ENCODE assay signal across 8 cellular contexts in genomic region chr11:65262381-65262680, GRCh38. TPM values are rescaled to one million over a fixed set of nuclear protein-coding genes. Genes with fewer than 3 reads are reported as not detected.
DNase-seq lines count a peak whose midpoint lies in the region; ATAC-seq and TF ChIP-seq lines count a peak whose summit lies in the region.

No MANE protein-coding gene starts in this region.

- TF ChIP-seq CTCF in activated B cell treated with CpG ODN at 0.5 μM for 24 hours (IDR thresholded peaks at IDR 0.05) (no peak), left ventricle myocardium inferior (IDR thresholded peaks at IDR 0.05; ENCODE audit: borderline replicate concordance) (no peak)

- peaks cover 25% of the 10 kb centered on the region for H3K4me1 ChIP-seq in left ventricle myocardium inferior
- peaks cover 13 to 14% (median 13%) of the 10 kb centered on the region in 3 donors for H3K4me1 ChIP-seq in skeletal muscle tissue (ENCODE audit: control insufficient read depth in 3 of 3, insufficient read depth in 3 of 3, low read length in 3 of 3)

- peak overlapping the region; percentile 55 to 97 (median 91) for H3K9ac ChIP-seq in skeletal muscle tissue (ENCODE audit: low read depth in 1 of 3, low read length in 3 of 3)

- no peaks in the 10 kb centered on the region for H3K27me3 ChIP-seq in left ventricle myocardium inferior (ENCODE audit: low read depth)
- no peaks in the 10 kb centered on the region for H3K27me3 ChIP-seq in skeletal muscle tissue (ENCODE audit: control insufficient read depth in 3 of 3, insufficient read depth in 3 of 3, low read length in 3 of 3)

- peaks cover 21% of the 10 kb centered on the region for H3K36me3 Mint-ChIP-seq in activated B cell treated with CpG ODN at 0.5 μM for 24 hours (ENCODE audit: low read depth)

- H3K9me3 ChIP-seq in left ventricle myocardium inferior (replicated peaks): no peaks in the 10 kb centered on the region
- no peaks in the 10 kb centered on the region for H3K9me3 ChIP-seq in skeletal muscle tissue (ENCODE audit: control insufficient read depth in 3 of 3, low read length in 3 of 3)

- H3K9me3 Mint-ChIP-seq in activated B cell treated with CpG ODN at 0.5 μM for 24 hours: no peaks in the 10 kb centered on the region

- H3K27me3 Mint-ChIP-seq in activated B cell treated with CpG ODN at 0.5 μM for 24 hours: no peaks in the 10 kb centered on the region

- peak overlapping the region; percentile 91 for H3K27ac Mint-ChIP-seq in activated B cell treated with CpG ODN at 0.5 μM for 24 hours

- intact Hi-C loops in activated B cell treated with CpG ODN at 0.5 μM for 24 hours (cut with micrococcal nuclease) (loop anchor here (5.0 to 10.0 kb wide), 4 partner anchors 70 to 418 kb away; partner anchors contain the start of genes ARL2, CAPN1, CDC42BPG and DPF2), left ventricle myocardium inferior (cut with micrococcal nuclease) (no loop called here)

- H3K4me3 ChIP-seq in left ventricle myocardium inferior (peak overlapping the region; percentile 86), skeletal muscle tissue (ENCODE audit: low read length in 3 of 3) (peak overlapping the region; percentile 86 to 100 (median 97))

- CTCF ChIA-PET in activated B cell treated with CpG ODN at 0.5 μM for 24 hours (lab: Charles Lee): interaction anchor here (0.5 to 1.8 kb wide), 5 partner anchors 12 to 130 kb away, joined by 3 to 5 read pairs (median 4); no protein-coding TSS in a partner anchor

- peaks cover 11% of the 10 kb centered on the region for H3K36me3 ChIP-seq in left ventricle myocardium inferior
- peaks cover 0 to 4% (median 0%) of the 10 kb centered on the region in 3 donors for H3K36me3 ChIP-seq in skeletal muscle tissue (ENCODE audit: control insufficient read depth in 3 of 3, insufficient read depth in 3 of 3, low read length in 3 of 3)

- H3K4me1 Mint-ChIP-seq in activated B cell treated with CpG ODN at 0.5 μM for 24 hours: peaks cover 27% of the 10 kb centered on the region

- ATAC-seq in activated B cell treated with CpG ODN at 0.5 μM for 24 hours (ENCODE audit: low read depth) (no peak), HG03097 (IDR thresholded peaks at IDR 0.05; ENCODE audit: low FRiP score, unreplicated experiment) (no peak), HG03457 (IDR thresholded peaks at IDR 0.05; ENCODE audit: unreplicated experiment) (no peak), HG02798 (IDR thresholded peaks at IDR 0.05; ENCODE audit: poor library complexity, unreplicated experiment) (no peak)

- H3K27ac ChIP-seq in left ventricle myocardium inferior (replicated peaks): peak overlapping the region; percentile 95
- peak overlapping the region; percentile 95 for H3K27ac ChIP-seq in skeletal muscle tissue (ENCODE audit: low read depth, low read length)

- peak; percentile 4 for DNase-seq in activated CD4-positive, CD25-positive, alpha-beta regulatory T cell treated with anti-CD3 and anti-CD28 coated beads, Interleukin-2, amount 50 U/mL, for 16 hours (ENCODE audit: low read depth, low spot score)
- DNase-seq in activated CD4-positive, CD25-positive, alpha-beta regulatory T cell treated with anti-CD3 and anti-CD28 coated beads, Interleukin-2, amount 50 U/mL, for 72 hours: no peak
- DNase-seq in activated B cell treated with CpG ODN at 0.5 μM for 24 hours (no peak), left ventricle myocardium inferior (no peak)

- H3K4me3 Mint-ChIP-seq in activated B cell treated with CpG ODN at 0.5 μM for 24 hours: peak overlapping the region; percentile 90

- POLR2A ChIA-PET in activated B cell treated with CpG ODN at 0.5 μM for 24 hours (lab: Charles Lee): interaction anchor here (0.5 to 2.1 kb wide), 36 partner anchors 9 to 628 kb away, joined by 3 to 24 read pairs (median 5); partner anchors contain the start of genes ATG2A, CAPN1, CCDC85B and DPF2

RNA-seq across cellular contexts. Expression of gene POLA2, which starts 0.6 kb away (rescaled TPM):
- total RNA-seq in activated B cell treated with CpG ODN at 0.5 μM for 24 hours (37.1 and 43.4 TPM in 2 replicates), left ventricle myocardium inferior (3.8 TPM), skeletal muscle tissue (2.1 TPM)

RNA-seq across cellular contexts. Expression of gene CDC42EP2, which starts 52.3 kb away (rescaled TPM):
- total RNA-seq in activated B cell treated with CpG ODN at 0.5 μM for 24 hours: 0.18 and 0.83 TPM in 2 replicates
- 11.3 TPM for total RNA-seq in left ventricle myocardium inferior
- 19.3 TPM for total RNA-seq in skeletal muscle tissue
